ENCODE assay signal across 1 cellular context in the genomic region with DNA sequence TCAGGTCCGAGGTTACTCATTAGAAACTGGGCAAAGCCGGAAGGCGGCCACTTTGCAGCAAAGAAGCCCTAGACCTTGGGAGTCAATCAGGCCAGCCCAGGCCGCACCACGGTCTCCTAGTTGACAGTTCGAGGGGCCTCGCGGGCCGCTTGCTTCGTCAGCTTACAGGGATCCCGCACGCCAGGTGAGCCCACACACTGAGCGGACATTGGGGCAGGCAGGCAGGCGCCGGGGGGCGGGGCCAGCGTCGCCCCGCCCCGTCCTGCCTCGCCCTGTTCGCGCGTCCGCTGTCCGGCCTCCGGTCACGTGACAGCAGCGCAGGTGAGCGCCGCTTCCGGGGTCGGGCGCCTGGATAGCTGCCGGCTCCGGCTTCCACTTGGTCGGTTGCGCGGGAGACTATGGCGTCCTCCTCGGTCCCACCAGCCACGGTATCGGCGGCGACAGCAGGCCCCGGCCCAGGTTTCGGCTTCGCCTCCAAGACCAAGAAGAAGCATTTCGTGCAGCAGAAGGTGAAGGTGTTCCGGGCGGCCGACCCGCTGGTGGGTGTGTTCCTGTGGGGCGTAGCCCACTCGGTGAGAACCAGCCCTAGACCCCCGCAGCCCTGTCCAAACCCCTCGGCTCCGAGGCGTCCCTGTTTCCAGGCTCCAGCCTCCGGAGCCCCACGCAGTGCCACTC.
TF ChIP-seq lines count a peak whose summit lies in the region.

A gene (plus strand): TSS at position 301 of the 675 bp plus-strand sequence. CDS start 98 bp downstream, at position 399.

TF ChIP-seq in K562, 482 proteins besides CTCF, POLR2A, EP300 and RAD21 (continued from another document and continues in another):
- TF ChIP-seq, protein P1, sequence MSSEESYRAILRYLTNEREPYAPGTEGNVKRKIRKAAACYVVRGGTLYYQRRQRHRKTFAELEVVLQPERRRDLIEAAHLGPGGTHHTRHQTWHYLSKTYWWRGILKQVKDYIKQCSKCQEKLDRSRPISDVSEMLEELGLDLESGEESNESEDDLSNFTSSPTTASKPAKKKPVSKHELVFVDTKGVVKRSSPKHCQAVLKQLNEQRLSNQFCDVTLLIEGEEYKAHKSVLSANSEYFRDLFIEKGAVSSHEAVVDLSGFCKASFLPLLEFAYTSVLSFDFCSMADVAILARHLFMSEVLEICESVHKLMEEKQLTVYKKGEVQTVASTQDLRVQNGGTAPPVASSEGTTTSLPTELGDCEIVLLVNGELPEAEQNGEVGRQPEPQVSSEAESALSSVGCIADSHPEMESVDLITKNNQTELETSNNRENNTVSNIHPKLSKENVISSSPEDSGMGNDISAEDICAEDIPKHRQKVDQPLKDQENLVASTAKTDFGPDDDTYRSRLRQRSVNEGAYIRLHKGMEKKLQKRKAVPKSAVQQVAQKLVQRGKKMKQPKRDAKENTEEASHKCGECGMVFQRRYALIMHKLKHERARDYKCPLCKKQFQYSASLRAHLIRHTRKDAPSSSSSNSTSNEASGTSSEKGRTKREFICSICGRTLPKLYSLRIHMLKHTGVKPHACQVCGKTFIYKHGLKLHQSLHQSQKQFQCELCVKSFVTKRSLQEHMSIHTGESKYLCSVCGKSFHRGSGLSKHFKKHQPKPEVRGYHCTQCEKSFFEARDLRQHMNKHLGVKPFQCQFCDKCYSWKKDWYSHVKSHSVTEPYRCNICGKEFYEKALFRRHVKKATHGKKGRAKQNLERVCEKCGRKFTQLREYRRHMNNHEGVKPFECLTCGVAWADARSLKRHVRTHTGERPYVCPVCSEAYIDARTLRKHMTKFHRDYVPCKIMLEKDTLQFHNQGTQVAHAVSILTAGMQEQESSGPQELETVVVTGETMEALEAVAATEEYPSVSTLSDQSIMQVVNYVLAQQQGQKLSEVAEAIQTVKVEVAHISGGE (CRISPR knock-in tag; IDR thresholded peaks at IDR 0.05): 0 out of 6 replicates have a peak, but pooled peaks of 1 of the 3 experiments have one; percentile 44
- TF ChIP-seq, protein P2, sequence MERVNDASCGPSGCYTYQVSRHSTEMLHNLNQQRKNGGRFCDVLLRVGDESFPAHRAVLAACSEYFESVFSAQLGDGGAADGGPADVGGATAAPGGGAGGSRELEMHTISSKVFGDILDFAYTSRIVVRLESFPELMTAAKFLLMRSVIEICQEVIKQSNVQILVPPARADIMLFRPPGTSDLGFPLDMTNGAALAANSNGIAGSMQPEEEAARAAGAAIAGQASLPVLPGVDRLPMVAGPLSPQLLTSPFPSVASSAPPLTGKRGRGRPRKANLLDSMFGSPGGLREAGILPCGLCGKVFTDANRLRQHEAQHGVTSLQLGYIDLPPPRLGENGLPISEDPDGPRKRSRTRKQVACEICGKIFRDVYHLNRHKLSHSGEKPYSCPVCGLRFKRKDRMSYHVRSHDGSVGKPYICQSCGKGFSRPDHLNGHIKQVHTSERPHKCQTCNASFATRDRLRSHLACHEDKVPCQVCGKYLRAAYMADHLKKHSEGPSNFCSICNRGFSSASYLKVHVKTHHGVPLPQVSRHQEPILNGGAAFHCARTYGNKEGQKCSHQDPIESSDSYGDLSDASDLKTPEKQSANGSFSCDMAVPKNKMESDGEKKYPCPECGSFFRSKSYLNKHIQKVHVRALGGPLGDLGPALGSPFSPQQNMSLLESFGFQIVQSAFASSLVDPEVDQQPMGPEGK (CRISPR knock-in tag; IDR thresholded peaks at IDR 0.05; ENCODE audit: borderline replicate concordance): no peak
- 0 out of 4 replicates have a peak, but pooled peaks of 1 of the 2 experiments have one; percentile 31 for TF ChIP-seq NONO (IDR thresholded peaks at IDR 0.05; ENCODE audit: low read depth in 2 of 2, low read length in 1 of 2)
- TF ChIP-seq RCOR1 (IDR thresholded peaks at IDR 0.05; ENCODE audit: borderline replicate concordance in 1 of 2, low read depth in 2 of 2, low read length in 2 of 2): peak in 1 of 2 experiments; percentile 24; a peak in 1 of 4 replicates
- peak; percentile 90 for TF ChIP-seq POLR2G (IDR thresholded peaks at IDR 0.05; ENCODE audit: low read depth, low read length)
- TF ChIP-seq, protein P3, sequence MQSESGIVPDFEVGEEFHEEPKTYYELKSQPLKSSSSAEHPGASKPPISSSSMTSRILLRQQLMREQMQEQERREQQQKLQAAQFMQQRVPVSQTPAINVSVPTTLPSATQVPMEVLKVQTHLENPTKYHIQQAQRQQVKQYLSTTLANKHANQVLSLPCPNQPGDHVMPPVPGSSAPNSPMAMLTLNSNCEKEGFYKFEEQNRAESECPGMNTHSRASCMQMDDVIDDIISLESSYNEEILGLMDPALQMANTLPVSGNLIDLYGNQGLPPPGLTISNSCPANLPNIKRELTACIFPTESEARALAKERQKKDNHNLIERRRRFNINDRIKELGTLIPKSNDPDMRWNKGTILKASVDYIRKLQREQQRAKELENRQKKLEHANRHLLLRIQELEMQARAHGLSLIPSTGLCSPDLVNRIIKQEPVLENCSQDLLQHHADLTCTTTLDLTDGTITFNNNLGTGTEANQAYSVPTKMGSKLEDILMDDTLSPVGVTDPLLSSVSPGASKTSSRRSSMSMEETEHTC (IDR thresholded peaks at IDR 0.05): peak; percentile 69; the same call in 1 of the 2 replicates
- TF ChIP-seq SIN3B (IDR thresholded peaks at IDR 0.05; ENCODE audit: low read depth): peak; percentile 76
- TF ChIP-seq, protein P4, sequence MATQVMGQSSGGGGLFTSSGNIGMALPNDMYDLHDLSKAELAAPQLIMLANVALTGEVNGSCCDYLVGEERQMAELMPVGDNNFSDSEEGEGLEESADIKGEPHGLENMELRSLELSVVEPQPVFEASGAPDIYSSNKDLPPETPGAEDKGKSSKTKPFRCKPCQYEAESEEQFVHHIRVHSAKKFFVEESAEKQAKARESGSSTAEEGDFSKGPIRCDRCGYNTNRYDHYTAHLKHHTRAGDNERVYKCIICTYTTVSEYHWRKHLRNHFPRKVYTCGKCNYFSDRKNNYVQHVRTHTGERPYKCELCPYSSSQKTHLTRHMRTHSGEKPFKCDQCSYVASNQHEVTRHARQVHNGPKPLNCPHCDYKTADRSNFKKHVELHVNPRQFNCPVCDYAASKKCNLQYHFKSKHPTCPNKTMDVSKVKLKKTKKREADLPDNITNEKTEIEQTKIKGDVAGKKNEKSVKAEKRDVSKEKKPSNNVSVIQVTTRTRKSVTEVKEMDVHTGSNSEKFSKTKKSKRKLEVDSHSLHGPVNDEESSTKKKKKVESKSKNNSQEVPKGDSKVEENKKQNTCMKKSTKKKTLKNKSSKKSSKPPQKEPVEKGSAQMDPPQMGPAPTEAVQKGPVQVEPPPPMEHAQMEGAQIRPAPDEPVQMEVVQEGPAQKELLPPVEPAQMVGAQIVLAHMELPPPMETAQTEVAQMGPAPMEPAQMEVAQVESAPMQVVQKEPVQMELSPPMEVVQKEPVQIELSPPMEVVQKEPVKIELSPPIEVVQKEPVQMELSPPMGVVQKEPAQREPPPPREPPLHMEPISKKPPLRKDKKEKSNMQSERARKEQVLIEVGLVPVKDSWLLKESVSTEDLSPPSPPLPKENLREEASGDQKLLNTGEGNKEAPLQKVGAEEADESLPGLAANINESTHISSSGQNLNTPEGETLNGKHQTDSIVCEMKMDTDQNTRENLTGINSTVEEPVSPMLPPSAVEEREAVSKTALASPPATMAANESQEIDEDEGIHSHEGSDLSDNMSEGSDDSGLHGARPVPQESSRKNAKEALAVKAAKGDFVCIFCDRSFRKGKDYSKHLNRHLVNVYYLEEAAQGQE (CRISPR knock-in tag; IDR thresholded peaks at IDR 0.05; ENCODE audit: low read depth): peak; percentile 60; the same call in 1 of the 2 replicates
- TF ChIP-seq EGR1 (conservative IDR thresholded peaks at IDR 0.05): peak; percentile 46
- TF ChIP-seq TOE1 (IDR thresholded peaks at IDR 0.05; ENCODE audit: borderline replicate concordance): peak; percentile 99
- no peak for TF ChIP-seq TOE1 (CRISPR knock-in tag; IDR thresholded peaks at IDR 0.05; ENCODE audit: borderline replicate concordance, low read depth)
- TF ChIP-seq MTA3 (IDR thresholded peaks at IDR 0.05; ENCODE audit: borderline replicate concordance): peak; percentile 50; the same call in 1 of the 2 replicates
- peak; percentile 92 for TF ChIP-seq CBFA2T2 (conservative IDR thresholded peaks at IDR 0.05)
- peak; percentile 81; the same call in 1 of the 2 replicates for TF ChIP-seq FOXK1 (CRISPR knock-in tag; IDR thresholded peaks at IDR 0.05; ENCODE audit: borderline replicate concordance)
- TF ChIP-seq TBP (optimal IDR thresholded peaks at IDR 0.05; ENCODE audit: low read depth, low read length): peak; percentile 59
- TF ChIP-seq MBD2 (IDR thresholded peaks at IDR 0.05; ENCODE audit: borderline replicate concordance, low read depth): peak; percentile 40; the same call in 1 of the 2 replicates
- peak; percentile 66; the same call in 1 of the 2 replicates for TF ChIP-seq ZNF583 (CRISPR knock-in tag; IDR thresholded peaks at IDR 0.05)
- no peak for TF ChIP-seq HMG20A (CRISPR knock-in tag; conservative IDR thresholded peaks at IDR 0.05)
- TF ChIP-seq ZKSCAN3 (CRISPR knock-in tag; IDR thresholded peaks at IDR 0.05): no peak
- TF ChIP-seq ZBTB8A (IDR thresholded peaks at IDR 0.05; ENCODE audit: partially characterized antibody): no peak
- no peak for TF ChIP-seq FOXM1 (IDR thresholded peaks at IDR 0.05; ENCODE audit: low read depth)
- TF ChIP-seq FOXM1 (CRISPR knock-in tag; IDR thresholded peaks at IDR 0.05; ENCODE audit: low read depth): 0 out of 2 replicates have a peak, but pooled peaks have one; percentile 64
- 0 out of 2 replicates have a peak, but pooled peaks have one; percentile 7 for TF ChIP-seq KLF6 (CRISPR knock-in tag; IDR thresholded peaks at IDR 0.05; ENCODE audit: borderline replicate concordance)
- no peak for TF ChIP-seq SIRT6 (IDR thresholded peaks at IDR 0.05; ENCODE audit: low read depth, low read length)
- no peak for TF ChIP-seq PTRF (tag; IDR thresholded peaks at IDR 0.05)
- TF ChIP-seq, protein P5, sequence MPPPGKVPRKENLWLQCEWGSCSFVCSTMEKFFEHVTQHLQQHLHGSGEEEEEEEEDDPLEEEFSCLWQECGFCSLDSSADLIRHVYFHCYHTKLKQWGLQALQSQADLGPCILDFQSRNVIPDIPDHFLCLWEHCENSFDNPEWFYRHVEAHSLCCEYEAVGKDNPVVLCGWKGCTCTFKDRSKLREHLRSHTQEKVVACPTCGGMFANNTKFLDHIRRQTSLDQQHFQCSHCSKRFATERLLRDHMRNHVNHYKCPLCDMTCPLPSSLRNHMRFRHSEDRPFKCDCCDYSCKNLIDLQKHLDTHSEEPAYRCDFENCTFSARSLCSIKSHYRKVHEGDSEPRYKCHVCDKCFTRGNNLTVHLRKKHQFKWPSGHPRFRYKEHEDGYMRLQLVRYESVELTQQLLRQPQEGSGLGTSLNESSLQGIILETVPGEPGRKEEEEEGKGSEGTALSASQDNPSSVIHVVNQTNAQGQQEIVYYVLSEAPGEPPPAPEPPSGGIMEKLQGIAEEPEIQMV (tag; conservative IDR thresholded peaks at IDR 0.05; ENCODE audit: low read depth): peak; percentile 78
- TF ChIP-seq, protein P6, sequence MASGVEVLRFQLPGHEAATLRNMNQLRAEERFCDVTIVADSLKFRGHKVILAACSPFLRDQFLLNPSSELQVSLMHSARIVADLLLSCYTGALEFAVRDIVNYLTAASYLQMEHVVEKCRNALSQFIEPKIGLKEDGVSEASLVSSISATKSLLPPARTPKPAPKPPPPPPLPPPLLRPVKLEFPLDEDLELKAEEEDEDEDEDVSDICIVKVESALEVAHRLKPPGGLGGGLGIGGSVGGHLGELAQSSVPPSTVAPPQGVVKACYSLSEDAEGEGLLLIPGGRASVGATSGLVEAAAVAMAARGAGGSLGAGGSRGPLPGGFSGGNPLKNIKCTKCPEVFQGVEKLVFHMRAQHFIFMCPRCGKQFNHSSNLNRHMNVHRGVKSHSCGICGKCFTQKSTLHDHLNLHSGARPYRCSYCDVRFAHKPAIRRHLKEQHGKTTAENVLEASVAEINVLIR (CRISPR knock-in tag; IDR thresholded peaks at IDR 0.05): 0 out of 2 replicates have a peak, but pooled peaks have one; percentile 25
- TF ChIP-seq RBFOX2 (IDR thresholded peaks at IDR 0.05; ENCODE audit: low read depth, low read length): peak; percentile 88
- TF ChIP-seq, protein P7, sequence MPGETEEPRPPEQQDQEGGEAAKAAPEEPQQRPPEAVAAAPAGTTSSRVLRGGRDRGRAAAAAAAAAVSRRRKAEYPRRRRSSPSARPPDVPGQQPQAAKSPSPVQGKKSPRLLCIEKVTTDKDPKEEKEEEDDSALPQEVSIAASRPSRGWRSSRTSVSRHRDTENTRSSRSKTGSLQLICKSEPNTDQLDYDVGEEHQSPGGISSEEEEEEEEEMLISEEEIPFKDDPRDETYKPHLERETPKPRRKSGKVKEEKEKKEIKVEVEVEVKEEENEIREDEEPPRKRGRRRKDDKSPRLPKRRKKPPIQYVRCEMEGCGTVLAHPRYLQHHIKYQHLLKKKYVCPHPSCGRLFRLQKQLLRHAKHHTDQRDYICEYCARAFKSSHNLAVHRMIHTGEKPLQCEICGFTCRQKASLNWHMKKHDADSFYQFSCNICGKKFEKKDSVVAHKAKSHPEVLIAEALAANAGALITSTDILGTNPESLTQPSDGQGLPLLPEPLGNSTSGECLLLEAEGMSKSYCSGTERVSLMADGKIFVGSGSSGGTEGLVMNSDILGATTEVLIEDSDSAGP (CRISPR knock-in tag; IDR thresholded peaks at IDR 0.05): no peak
- peak; percentile 96 for TF ChIP-seq ELF2 (CRISPR knock-in tag; IDR thresholded peaks at IDR 0.05)
- TF ChIP-seq ZNF695 (CRISPR knock-in tag; IDR thresholded peaks at IDR 0.05): no peak
- no peak for TF ChIP-seq PYGO2 (tag; IDR thresholded peaks at IDR 0.05)
- no peak for TF ChIP-seq IFI16 (CRISPR knock-in tag; IDR thresholded peaks at IDR 0.05)
- TF ChIP-seq MXI1 (IDR thresholded peaks at IDR 0.05; ENCODE audit: low read depth, low read length): peak; percentile 17; the same call in 1 of the 2 replicates
- TF ChIP-seq FOXK2 (conservative IDR thresholded peaks at IDR 0.05 in 1 of 2, IDR thresholded peaks at IDR 0.05 in 1 of 2; ENCODE audit: low read depth in 2 of 2): 0 out of 4 replicates have a peak, but pooled peaks of 1 of the 2 experiments have one; percentile 13
- peak; percentile 74 for TF ChIP-seq SUPT5H (IDR thresholded peaks at IDR 0.05)
- TF ChIP-seq, protein P8, sequence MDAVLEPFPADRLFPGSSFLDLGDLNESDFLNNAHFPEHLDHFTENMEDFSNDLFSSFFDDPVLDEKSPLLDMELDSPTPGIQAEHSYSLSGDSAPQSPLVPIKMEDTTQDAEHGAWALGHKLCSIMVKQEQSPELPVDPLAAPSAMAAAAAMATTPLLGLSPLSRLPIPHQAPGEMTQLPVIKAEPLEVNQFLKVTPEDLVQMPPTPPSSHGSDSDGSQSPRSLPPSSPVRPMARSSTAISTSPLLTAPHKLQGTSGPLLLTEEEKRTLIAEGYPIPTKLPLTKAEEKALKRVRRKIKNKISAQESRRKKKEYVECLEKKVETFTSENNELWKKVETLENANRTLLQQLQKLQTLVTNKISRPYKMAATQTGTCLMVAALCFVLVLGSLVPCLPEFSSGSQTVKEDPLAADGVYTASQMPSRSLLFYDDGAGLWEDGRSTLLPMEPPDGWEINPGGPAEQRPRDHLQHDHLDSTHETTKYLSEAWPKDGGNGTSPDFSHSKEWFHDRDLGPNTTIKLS (IDR thresholded peaks at IDR 0.05; ENCODE audit: borderline replicate concordance, low read depth): no peak
- TF ChIP-seq, protein P9, sequence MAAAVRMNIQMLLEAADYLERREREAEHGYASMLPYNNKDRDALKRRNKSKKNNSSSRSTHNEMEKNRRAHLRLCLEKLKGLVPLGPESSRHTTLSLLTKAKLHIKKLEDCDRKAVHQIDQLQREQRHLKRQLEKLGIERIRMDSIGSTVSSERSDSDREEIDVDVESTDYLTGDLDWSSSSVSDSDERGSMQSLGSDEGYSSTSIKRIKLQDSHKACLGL (CRISPR knock-in tag; IDR thresholded peaks at IDR 0.05; ENCODE audit: borderline replicate concordance, poor library complexity, severe bottlenecking): no peak
- no peak for TF ChIP-seq SRSF3 (IDR thresholded peaks at IDR 0.05; ENCODE audit: insufficient read depth, low read length)
